In the genomic region with DNA sequence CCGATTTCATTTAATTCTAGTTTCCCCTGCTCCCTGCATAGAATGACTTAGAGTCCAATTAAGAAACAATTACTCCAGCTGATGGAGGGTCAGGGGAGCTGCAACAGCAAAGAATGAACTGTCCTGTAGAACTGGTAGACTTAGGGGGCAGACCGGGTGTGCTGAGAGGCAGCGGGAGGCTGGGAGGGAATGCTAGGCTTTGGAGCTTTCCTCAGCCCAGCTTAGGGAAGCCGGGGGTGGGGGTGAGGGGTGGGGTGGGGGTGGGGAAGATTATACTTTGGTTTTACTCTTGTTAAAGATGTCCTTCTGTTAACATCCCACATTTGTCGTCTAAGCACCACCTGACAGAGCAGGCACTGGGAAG, we compare ENCODE assay signal across 10 cellular contexts.
A peak's percentile ranks its signal among the peaks of the same experiment; 100 is the strongest.
DNase-seq lines count a peak whose midpoint lies in the region; ATAC-seq and TF ChIP-seq lines count a peak whose summit lies in the region.
"Had no signal": no experiment of that assay in that cellular context is flagged by ENCODE, and none has a peak within 500 bp of the region (broad histone marks: within the 10 kb centered on the region; RNA-seq: fewer than 3 reads in every experiment).

No MANE protein-coding gene starts in this region.

- H3K4me3 ChIP-seq in ACC112 (ENCODE audit: low read depth, low read length) (peak overlapping the region; percentile 70), lower leg skin (ENCODE audit: low read depth, poor library complexity, severe bottlenecking) (no peak overlapping the region), gastroesophageal sphincter (no peak overlapping the region), prostate gland (no peak overlapping the region)

- H2AFZ ChIP-seq in ACC112 (ENCODE audit: low read length, unreplicated experiment) (peak overlapping the region; percentile 84), H9 (ENCODE audit: low read length) (no peak overlapping the region)

- TF ChIP-seq EP300 in gastroesophageal sphincter (IDR thresholded peaks at IDR 0.05), result no peak

- DNase-seq in H9 (no peak), islet precursor cell (peak; percentile 45), lower leg skin (ENCODE audit: low spot score in 2 of 2) (no peak), prostate gland (ENCODE audit: low spot score) (no peak), dermis blood vessel endothelial cell (no peak)
- DNase-seq in activated naive CD8-positive, alpha-beta T cell treated with anti-CD3 and anti-CD28 coated beads, Interleukin-2, amount 50 U/mL, for 24 hours, result no peak
- DNase-seq: GDM1 had no signal

- H3K4me1 ChIP-seq in ACC112 (ENCODE audit: control insufficient read depth, insufficient read depth, low read length, unreplicated experiment) (peaks cover 4% of the 10 kb centered on the region), H9 (ENCODE audit: insufficient read depth, low read length) (no peaks in the 10 kb centered on the region; the same call in 1 of the 2 replicates), gastroesophageal sphincter (peaks cover 0 to 7% (median 4%) of the 10 kb centered on the region in 3 donors), prostate gland (replicated peaks) (no peaks in the 10 kb centered on the region)

- no peak overlapping the region for H3K18ac ChIP-seq in H9 (ENCODE audit: insufficient read length, low read depth, low read length)

- H2BK15ac ChIP-seq in H9 (ENCODE audit: low read depth, low read length), result no peak overlapping the region

- H3K14ac ChIP-seq in H9 (ENCODE audit: insufficient read depth, low read length), result no peak overlapping the region

- no peak overlapping the region for H2BK20ac ChIP-seq in H9 (ENCODE audit: low read depth, low read length, poor library complexity, severe bottlenecking)

- H3K36me3 Mint-ChIP-seq in H9 (ENCODE audit: insufficient read depth in 1 of 3, low read depth in 3 of 3), result peaks cover 0 to 8% (median 5%) of the 10 kb centered on the region in 3 experiments; a peak in 2 of 7 replicates
- no peaks in the 10 kb centered on the region for H3K36me3 Mint-ChIP-seq in activated naive CD8-positive, alpha-beta T cell treated with anti-CD3 and anti-CD28 coated beads, Interleukin-2, amount 50 U/mL, for 24 hours (ENCODE audit: low read depth)

- H3K9me3 ChIP-seq in H9 (ENCODE audit: control insufficient read depth, low read depth, low read length) (no peaks in the 10 kb centered on the region), gastroesophageal sphincter (peaks cover 0 to 18% (median 0%) of the 10 kb centered on the region in 3 donors), prostate gland (no peaks in the 10 kb centered on the region)

- no peak overlapping the region for H3K56ac ChIP-seq in H9 (ENCODE audit: insufficient read length, low read depth, low read length)

- H3K4ac ChIP-seq in H9 (ENCODE audit: low read depth, low read length), result no peak overlapping the region

- TF ChIP-seq CTCF in H9 (conservative IDR thresholded peaks at IDR 0.05) (no peak), lower leg skin (IDR thresholded peaks at IDR 0.05) (no peak), gastroesophageal sphincter (IDR thresholded peaks at IDR 0.05) (no peak), prostate gland (IDR thresholded peaks at IDR 0.05) (no peak)

- no peak overlapping the region for H2BK120ac ChIP-seq in H9 (ENCODE audit: low read depth, low read length, poor library complexity, severe bottlenecking)

- H3K79me1 ChIP-seq in H9 (ENCODE audit: insufficient read depth, low read depth, low read length, poor library complexity, severe bottlenecking), result no peaks in the 10 kb centered on the region

- H2AK5ac ChIP-seq in H9 (ENCODE audit: insufficient read length, low read length), result no peak overlapping the region

- H3K4me1 Mint-ChIP-seq in H9, result peaks cover 31 to 34% of the 10 kb centered on the region in 2 experiments
- peaks cover 6% of the 10 kb centered on the region for H3K4me1 Mint-ChIP-seq in activated naive CD8-positive, alpha-beta T cell treated with anti-CD3 and anti-CD28 coated beads, Interleukin-2, amount 50 U/mL, for 24 hours

- TF ChIP-seq POLR2A in lower leg skin (IDR thresholded peaks at IDR 0.05), result no peak
- TF ChIP-seq POLR2A in gastroesophageal sphincter (IDR thresholded peaks at IDR 0.05), result no peak
- TF ChIP-seq POLR2A in prostate gland (IDR thresholded peaks at IDR 0.05), result no peak

- ATAC-seq in activated naive CD8-positive, alpha-beta T cell treated with anti-CD3 and anti-CD28 coated beads, Interleukin-2, amount 50 U/mL, for 24 hours, result no peak
- no peak for ATAC-seq in gastroesophageal sphincter

- H3T11ph ChIP-seq in H9 (ENCODE audit: low read length), result no peak overlapping the region

- peaks cover 74% of the 10 kb centered on the region for H3K27me3 Mint-ChIP-seq in H9 (ENCODE audit: low read depth)
- H3K27me3 Mint-ChIP-seq in activated naive CD8-positive, alpha-beta T cell treated with anti-CD3 and anti-CD28 coated beads, Interleukin-2, amount 50 U/mL, for 24 hours, result peaks cover 26% of the 10 kb centered on the region

- intact Hi-C loops in lower leg skin (cut with DNase I; ENCODE audit: low total_unique reads), result no loop called here
- intact Hi-C loops in prostate gland (cut with DNase I), result loop anchor here (5.0 kb wide), 1 partner anchor 969 kb away; no protein-coding TSS in a partner anchor

- H3K23ac ChIP-seq in H9 (ENCODE audit: insufficient read length, low read depth, low read length), result no peak overlapping the region

- no peak overlapping the region for H4K91ac ChIP-seq in H9 (ENCODE audit: insufficient read length, low read depth, low read length)

- no CpG with 5 or more reads among the region's 5 CpGs for WGBS in H9 (ENCODE audit: extremely low coverage, insufficient read length, low lambda C conversion rate)
- WGBS in lower leg skin, 2 donors, result 3 to 9% methylated on average over 5 of the region's 5 CpGs
- WGBS in gastroesophageal sphincter (ENCODE audit: low coverage in 1 of 2), 2 donors, result 0 to 6% methylated on average over 2 to 4 of the region's 5 CpGs
- WGBS in prostate gland, result 12% methylated on average over 5 of the region's 5 CpGs

- H3K27ac Mint-ChIP-seq in H9, result peak overlapping the region in 2 of 3 experiments; percentile 4 to 34; a peak in 3 of 7 replicates
- no peak overlapping the region for H3K27ac Mint-ChIP-seq in activated naive CD8-positive, alpha-beta T cell treated with anti-CD3 and anti-CD28 coated beads, Interleukin-2, amount 50 U/mL, for 24 hours

- H3K27ac ChIP-seq in ACC112 (ENCODE audit: low read depth, low read length) (no peak overlapping the region), H9 (ENCODE audit: insufficient read length, low read depth, low read length) (no peak overlapping the region), gastroesophageal sphincter (no peak overlapping the region), prostate gland (no peak overlapping the region)
- H3K27ac ChIP-seq: C4-2B had no signal

- H2BK12ac ChIP-seq in H9 (ENCODE audit: insufficient read length, low read depth, low read length), result no peak overlapping the region

- H2BK5ac ChIP-seq in H9 (ENCODE audit: insufficient read length, low read length), result no peak overlapping the region

- H3K36me3 ChIP-seq in ACC112 (ENCODE audit: insufficient read depth, low read length) (no peaks in the 10 kb centered on the region), gastroesophageal sphincter (no peaks in the 10 kb centered on the region), prostate gland (no peaks in the 10 kb centered on the region)

- peaks cover 11% of the 10 kb centered on the region; the same call in 1 of the 2 replicates for H3K27me3 ChIP-seq in ACC112 (ENCODE audit: insufficient read depth, low read length)
- peaks cover 12% of the 10 kb centered on the region; the same call in 1 of the 2 replicates for H3K27me3 ChIP-seq in H9 (ENCODE audit: insufficient read depth, low read length)
- peaks cover 80% of the 10 kb centered on the region for H3K27me3 ChIP-seq in gastroesophageal sphincter
- no peaks in the 10 kb centered on the region for H3K27me3 ChIP-seq in prostate gland (replicated peaks; ENCODE audit: insufficient read depth)

- no peaks in the 10 kb centered on the region for H3K79me2 ChIP-seq in ACC112 (ENCODE audit: control insufficient read depth, insufficient read depth, low read length, unreplicated experiment)
- H3K79me2 ChIP-seq in H9 (ENCODE audit: insufficient read depth, low read length), result no peaks in the 10 kb centered on the region

- H3K23me2 ChIP-seq in H9 (ENCODE audit: insufficient read length, low read depth, low read length, poor library complexity, severe bottlenecking), result peaks cover 3% of the 10 kb centered on the region

- H4K8ac ChIP-seq in H9 (replicated peaks; ENCODE audit: insufficient read length, low read depth, low read length), result no peak overlapping the region

- H3K4me3 Mint-ChIP-seq in H9, result peak overlapping the region; percentile 50 to 65
- peak overlapping the region; percentile 19 for H3K4me3 Mint-ChIP-seq in activated naive CD8-positive, alpha-beta T cell treated with anti-CD3 and anti-CD28 coated beads, Interleukin-2, amount 50 U/mL, for 24 hours

- peak overlapping the region; percentile 13 for H3K4me2 ChIP-seq in H9 (ENCODE audit: insufficient read depth, insufficient read length, low read length)

- H4K20me1 ChIP-seq in H9 (ENCODE audit: control insufficient read depth, insufficient read depth, insufficient read length), result no peaks in the 10 kb centered on the region

- H3K9me3 Mint-ChIP-seq in H9, result peaks cover 7 to 12% of the 10 kb centered on the region in 2 experiments
- peaks cover 5% of the 10 kb centered on the region for H3K9me3 Mint-ChIP-seq in activated naive CD8-positive, alpha-beta T cell treated with anti-CD3 and anti-CD28 coated beads, Interleukin-2, amount 50 U/mL, for 24 hours

- no peak overlapping the region for H4K5ac ChIP-seq in H9 (ENCODE audit: insufficient read length, low read depth, low read length)

- no peak overlapping the region for H3K9ac ChIP-seq in H9 (ENCODE audit: extremely low read depth, insufficient read length, low read length)
